4 cellular contexts compared by ENCODE assay signal in the genomic region with DNA sequence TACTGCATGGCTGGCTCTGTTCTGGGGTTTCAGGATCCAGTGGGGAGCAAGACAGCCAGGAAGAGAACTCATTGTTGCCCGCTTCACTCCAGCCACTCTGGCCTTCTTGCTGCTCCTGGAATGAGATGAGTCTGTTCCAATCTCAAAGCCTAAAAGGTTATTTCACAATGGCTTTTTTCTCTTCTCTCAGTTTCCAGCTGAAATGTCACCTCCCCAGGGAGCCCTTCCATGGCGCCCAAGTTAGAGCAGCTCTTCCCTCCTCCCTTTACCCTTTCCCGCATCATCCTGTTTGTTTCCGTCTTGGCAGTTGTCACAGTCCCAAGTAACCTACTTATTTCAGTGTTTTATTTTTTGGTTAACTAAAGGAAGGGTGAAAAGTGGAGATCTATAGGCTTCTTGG. TPM values are rescaled to one million over a fixed set of nuclear protein-coding genes. Genes with fewer than 3 reads are reported as not detected.
"Had no signal": no experiment of that assay in that cellular context is flagged by ENCODE, and none has a peak within 500 bp of the region (broad histone marks: within the 10 kb centered on the region; RNA-seq: fewer than 3 reads in every experiment).

No MANE protein-coding gene starts in this region.

- H3K4me3 ChIP-seq: GM12878 had no signal

- DNase-seq: GDM1, GF-D8 had no signal

- ATAC-seq: GM12878 had no signal

RNA-seq across cellular contexts. Expression of gene PLA2G2A, which starts 15.8 kb away (rescaled TPM):
- total RNA-seq: G401 had no signal
- polyA plus RNA-seq: GM12878 had no signal

RNA-seq across cellular contexts. Expression of gene PLA2G2E, which starts 40.2 kb away (rescaled TPM):
- total RNA-seq: G401, GM12878 had no signal
- polyA plus RNA-seq: GM12878 had no signal
